14 cellular contexts compared by ENCODE assay signal in genomic region chr11:3825473-3826154, GRCh38. TPM values are rescaled to one million over a fixed set of nuclear protein-coding genes. Genes with fewer than 3 reads are reported as not detected.
DNase-seq lines count a peak whose midpoint lies in the region; ATAC-seq and TF ChIP-seq lines count a peak whose summit lies in the region.
"Had no signal": no experiment of that assay in that cellular context is flagged by ENCODE, and none has a peak within 500 bp of the region (broad histone marks: within the 10 kb centered on the region; RNA-seq: fewer than 3 reads in every experiment).

No MANE protein-coding gene starts in this region.

- peaks cover 39% of the 10 kb centered on the region for H3K36me3 Mint-ChIP-seq in T-helper 1 cell treated with Interleukin-12 subunit alpha and Interleukin-12 subunit beta and Interleukin-4 antibody, amounts not matched to agents 30 μg/mL and 1 μg/mL, for 36 hours (ENCODE audit: low read depth)
- H3K36me3 Mint-ChIP-seq in IgD-negative memory B cell (peaks cover 3% of the 10 kb centered on the region), nephron progenitor cell (ENCODE audit: low read depth) (peaks cover 60% of the 10 kb centered on the region)

- H3K4me3 Mint-ChIP-seq in T-helper 1 cell treated with Interleukin-12 subunit alpha and Interleukin-12 subunit beta and Interleukin-4 antibody, amounts not matched to agents 30 μg/mL and 1 μg/mL, for 36 hours: no peak overlapping the region
- H3K4me3 Mint-ChIP-seq in IgD-negative memory B cell: no peak overlapping the region
- H3K4me3 Mint-ChIP-seq in nephron progenitor cell: peak overlapping the region; percentile 34
- H3K4me3 Mint-ChIP-seq: nephron had no signal

- peaks cover 30% of the 10 kb centered on the region for H3K4me1 Mint-ChIP-seq in T-helper 1 cell treated with Interleukin-12 subunit alpha and Interleukin-12 subunit beta and Interleukin-4 antibody, amounts not matched to agents 30 μg/mL and 1 μg/mL, for 36 hours (ENCODE audit: low read depth)
- peaks cover 11 to 17% (median 13%) of the 10 kb centered on the region in 3 donors for H3K4me1 Mint-ChIP-seq in IgD-negative memory B cell
- peaks cover 37% of the 10 kb centered on the region for H3K4me1 Mint-ChIP-seq in nephron progenitor cell
- H3K4me1 Mint-ChIP-seq: nephron had no signal

- H3K27ac Mint-ChIP-seq in T-helper 1 cell treated with Interleukin-12 subunit alpha and Interleukin-12 subunit beta and Interleukin-4 antibody, amounts not matched to agents 30 μg/mL and 1 μg/mL, for 36 hours: peak overlapping the region; percentile 55
- peak overlapping the region; percentile 78 to 88 (median 83) for H3K27ac Mint-ChIP-seq in IgD-negative memory B cell
- peak overlapping the region; percentile 95 for H3K27ac Mint-ChIP-seq in nephron progenitor cell
- H3K27ac Mint-ChIP-seq: nephron had no signal

- DNase-seq in T-helper 1 cell: no peak
- no peak for DNase-seq in nephron progenitor cell
- DNase-seq in inferior parietal cortex (ENCODE audit: extremely low spot score): no peak
- DNase-seq: kidney, NCI-H2171 had no signal

- ATAC-seq in HG03342 (IDR thresholded peaks at IDR 0.05; ENCODE audit: unreplicated experiment): no peak
- ATAC-seq in HG03039 (IDR thresholded peaks at IDR 0.05; ENCODE audit: unreplicated experiment): no peak

- TF ChIP-seq CTCF in nephron progenitor cell (IDR thresholded peaks at IDR 0.05): no peak

- H3K27me3 Mint-ChIP-seq in T-helper 1 cell treated with Interleukin-12 subunit alpha and Interleukin-12 subunit beta and Interleukin-4 antibody, amounts not matched to agents 30 μg/mL and 1 μg/mL, for 36 hours (ENCODE audit: low read depth): no peaks in the 10 kb centered on the region
- H3K27me3 Mint-ChIP-seq in IgD-negative memory B cell: no peaks in the 10 kb centered on the region
- H3K27me3 Mint-ChIP-seq in nephron progenitor cell (ENCODE audit: low read depth, poor library complexity): no peaks in the 10 kb centered on the region

- H3K9me3 Mint-ChIP-seq in T-helper 1 cell treated with Interleukin-12 subunit alpha and Interleukin-12 subunit beta and Interleukin-4 antibody, amounts not matched to agents 30 μg/mL and 1 μg/mL, for 36 hours: no peaks in the 10 kb centered on the region
- H3K9me3 Mint-ChIP-seq in IgD-negative memory B cell (no peaks in the 10 kb centered on the region), nephron progenitor cell (no peaks in the 10 kb centered on the region)
- H3K9me3 Mint-ChIP-seq: nephron had no signal

- H3K27ac ChIP-seq in angular gyrus (ENCODE audit: low read depth, low read length): peak overlapping the region; percentile 92
- H3K27ac ChIP-seq: body of pancreas, HL-60, tibial artery had no signal

RNA-seq across cellular contexts. Expression of gene RHOG, which starts 15.1 kb away (rescaled TPM):
- polyA plus RNA-seq in IgD-negative memory B cell: 199 TPM

RNA-seq across cellular contexts. Expression of gene PGAP2, which starts 17.3 kb away (rescaled TPM):
- polyA plus RNA-seq in IgD-negative memory B cell: 20.1 TPM

RNA-seq across cellular contexts. Expression of gene NUP98, which starts 28.3 kb away (rescaled TPM):
- polyA plus RNA-seq in IgD-negative memory B cell: 34.0 TPM

RNA-seq across cellular contexts. Expression of gene STIM1, which starts 29.9 kb away (rescaled TPM):
- 22.1 TPM for polyA plus RNA-seq in IgD-negative memory B cell
